Comparison of ENCODE assay signal across 20 cellular contexts in genomic region chr19:38162094-38162493, GRCh38.
"Had no signal": no experiment of that assay in that cellular context is flagged by ENCODE, and none has a peak within 500 bp of the region (broad histone marks: within the 10 kb centered on the region; RNA-seq: fewer than 3 reads in every experiment).

No MANE protein-coding gene starts in this region.

- H3K9me3 Mint-ChIP-seq: activated T-helper 17 cell treated with anti-CD3 and anti-CD28 coated beads, Interleukin-2, amount 50 U/mL, for 72 hours; dendritic cell treated with granulocyte-macrophage colony-stimulating factor and Interleukin-4, amounts not matched to agents 40 ng/mL and 50 ng/mL, for 4 days had no signal

- DNase-seq: activated CD4-positive, alpha-beta memory T cell treated with anti-CD3 and anti-CD28 coated beads, Interleukin-2, amount 10 ng/mL, durations not matched to agents 7 days and 5 days; activated CD4-positive, alpha-beta T cell treated with anti-CD3 and anti-CD28 coated beads for 48 hours; activated CD8-positive, alpha-beta memory T cell treated with anti-CD3 and anti-CD28 coated beads, Interleukin-2, amount 10 ng/mL, durations not matched to agents 7 days and 5 days; activated naive CD4-positive, alpha-beta T cell treated with Interleukin-2 at 50 U/mL for 16 hours; activated T-cell treated with anti-CD3 and anti-CD28 coated beads, Interleukin-2, amount 50 U/mL, for 1 hour; effector CD8-positive, alpha-beta T cell; foreskin melanocyte; hypothalamus; kidney; left lung; nephron progenitor cell; nucleus accumbens; stimulated activated CD4-positive, alpha-beta T cell treated with anti-CD3 and anti-CD28 coated beads, Interleukin-2, amount 100 ng/mL, for 24 hours; stimulated activated naive CD4-positive, alpha-beta T cell treated with Interleukin-2 at 50 U/mL for 16 hours; thyroid gland had no signal

- H3K4me1 Mint-ChIP-seq: activated CD4-positive, alpha-beta memory T cell treated with anti-CD3 and anti-CD28 coated beads, Interleukin-2, amount 10 ng/mL, durations not matched to agents 7 days and 5 days; activated CD8-positive, alpha-beta memory T cell treated with anti-CD3 and anti-CD28 coated beads, Interleukin-2, amount 10 ng/mL, durations not matched to agents 7 days and 5 days; WTC11 had no signal

- H3K27ac ChIP-seq: cardiac muscle cell, left lung, right atrium auricular region, thyroid gland had no signal

- H3K4me3 Mint-ChIP-seq: activated CD4-positive, alpha-beta memory T cell treated with anti-CD3 and anti-CD28 coated beads, Interleukin-2, amount 10 ng/mL, durations not matched to agents 7 days and 5 days; activated CD8-positive, alpha-beta memory T cell treated with anti-CD3 and anti-CD28 coated beads, Interleukin-2, amount 10 ng/mL, durations not matched to agents 7 days and 5 days; activated T-helper 17 cell treated with anti-CD3 and anti-CD28 coated beads, Interleukin-2, amount 50 U/mL, for 72 hours; dendritic cell treated with granulocyte-macrophage colony-stimulating factor and Interleukin-4, amounts not matched to agents 40 ng/mL and 50 ng/mL, for 4 days; nephron progenitor cell; WTC11 had no signal

- ATAC-seq: activated CD8-positive, alpha-beta memory T cell treated with anti-CD3 and anti-CD28 coated beads, Interleukin-2, amount 10 ng/mL, durations not matched to agents 7 days and 5 days; activated T-helper 17 cell treated with anti-CD3 and anti-CD28 coated beads, Interleukin-2, amount 50 U/mL, for 72 hours; left lung; WTC11 had no signal

- H3K27ac Mint-ChIP-seq: activated CD4-positive, alpha-beta memory T cell treated with anti-CD3 and anti-CD28 coated beads, Interleukin-2, amount 10 ng/mL, durations not matched to agents 7 days and 5 days; activated CD8-positive, alpha-beta memory T cell treated with anti-CD3 and anti-CD28 coated beads, Interleukin-2, amount 10 ng/mL, durations not matched to agents 7 days and 5 days; activated T-helper 17 cell treated with anti-CD3 and anti-CD28 coated beads, Interleukin-2, amount 50 U/mL, for 72 hours; dendritic cell treated with granulocyte-macrophage colony-stimulating factor and Interleukin-4, amounts not matched to agents 40 ng/mL and 50 ng/mL, for 4 days; nephron progenitor cell; WTC11 had no signal

- H3K27me3 Mint-ChIP-seq: activated CD4-positive, alpha-beta memory T cell treated with anti-CD3 and anti-CD28 coated beads, Interleukin-2, amount 10 ng/mL, durations not matched to agents 7 days and 5 days; activated CD8-positive, alpha-beta memory T cell treated with anti-CD3 and anti-CD28 coated beads, Interleukin-2, amount 10 ng/mL, durations not matched to agents 7 days and 5 days; activated T-helper 17 cell treated with anti-CD3 and anti-CD28 coated beads, Interleukin-2, amount 50 U/mL, for 72 hours; dendritic cell treated with granulocyte-macrophage colony-stimulating factor and Interleukin-4, amounts not matched to agents 40 ng/mL and 50 ng/mL, for 4 days had no signal
